ENCODE assay signal across 18 cellular contexts in the genomic region with DNA sequence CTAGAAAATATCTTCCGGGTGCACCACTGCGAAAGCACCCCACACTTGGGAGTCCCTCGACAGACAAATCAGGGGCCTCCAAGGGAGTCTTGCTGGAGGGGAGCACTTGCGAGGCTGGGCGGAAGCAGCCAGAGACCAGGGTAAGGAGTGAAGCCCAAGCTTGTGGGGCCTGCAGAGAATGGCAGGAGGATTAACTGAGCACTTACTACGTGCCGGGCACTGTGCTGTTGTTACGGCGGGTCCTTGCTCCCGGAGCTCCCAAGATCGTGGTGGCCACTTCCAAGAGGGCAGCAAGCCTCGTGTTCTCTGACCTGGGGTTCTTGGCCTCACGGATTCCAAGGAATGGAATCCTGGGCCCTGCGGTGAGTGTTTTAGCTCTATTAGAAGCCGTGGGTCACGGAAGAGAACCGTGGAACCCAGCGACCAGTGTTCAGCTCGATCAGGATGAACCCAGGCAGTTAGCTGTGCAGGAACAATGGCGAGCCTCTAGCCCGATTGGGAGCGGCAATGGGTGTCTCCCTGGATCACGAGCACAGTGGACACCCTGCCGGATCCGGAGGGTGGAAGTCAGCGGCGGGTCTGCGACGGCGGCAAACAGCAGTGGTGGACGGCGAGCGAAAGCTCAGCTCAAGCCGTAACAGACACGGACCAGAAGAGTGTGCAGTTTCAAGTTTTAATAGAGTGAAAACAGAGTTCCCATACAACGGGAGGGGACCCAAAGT. TPM values are rescaled to one million over a fixed set of nuclear protein-coding genes. Genes with fewer than 3 reads are reported as not detected.
DNase-seq lines count a peak whose midpoint lies in the region; ATAC-seq and TF ChIP-seq lines count a peak whose summit lies in the region.
"Had no signal": no experiment of that assay in that cellular context is flagged by ENCODE, and none has a peak within 500 bp of the region (broad histone marks: within the 10 kb centered on the region; RNA-seq: fewer than 3 reads in every experiment).

No MANE protein-coding gene starts in this region.

- intact Hi-C loops in posterior vena cava (cut with DNase I): loop anchor here in 1 of 2 donors (5.0 kb wide), 1 partner anchor 628 kb away; no protein-coding TSS in a partner anchor

- H3K36me3 Mint-ChIP-seq in nephron progenitor cell (ENCODE audit: low read depth): no peaks in the 10 kb centered on the region
- H3K36me3 Mint-ChIP-seq: CD4-positive, CD25-positive, alpha-beta regulatory T cell had no signal

- H3K4me3 ChIP-seq in HEK293 (ENCODE audit: low read depth, low read length): no peak overlapping the region
- H3K4me3 ChIP-seq: BLaER1 had no signal

- no peaks in the 10 kb centered on the region for H3K9me3 ChIP-seq in HEK293 (ENCODE audit: control insufficient read depth, insufficient read depth, low read depth, low read length)
- H3K9me3 ChIP-seq: BLaER1 had no signal

- H3K9me3 Mint-ChIP-seq in nephron progenitor cell: no peaks in the 10 kb centered on the region

- H3K36me3 ChIP-seq in HEK293 (ENCODE audit: control insufficient read depth in 2 of 2, insufficient read depth in 1 of 2, low read length in 2 of 2): no peaks in the 10 kb centered on the region

- POLR2A ChIA-PET in HEK293 (lab: Yijun Ruan, JAX) (interaction anchor here (1.1 to 2.8 kb wide), 3 partner anchors 8 to 24 kb away, joined by 4 to 10 read pairs (median 4); partner anchors contain the start of gene LENG8), RWPE1 (lab: Yijun Ruan, JAX; ENCODE audit: low non-redundant PET) (interaction anchor here (0.6 kb wide), 1 partner anchor 314 kb away, joined by 4 read pairs; no protein-coding TSS in a partner anchor)

- no peak for ATAC-seq in HG03442 (IDR thresholded peaks at IDR 0.05; ENCODE audit: unreplicated experiment)
- ATAC-seq in HG03097 (IDR thresholded peaks at IDR 0.05; ENCODE audit: low FRiP score, unreplicated experiment): no peak

- H3K4me3 Mint-ChIP-seq in nephron progenitor cell: no peak overlapping the region
- H3K4me3 Mint-ChIP-seq: CD4-positive, CD25-positive, alpha-beta regulatory T cell had no signal

- H3K27ac ChIP-seq in HEK293 (ENCODE audit: extremely low read depth, low read depth, low read length) (no peak overlapping the region), caudate nucleus (ENCODE audit: low read depth, low read length) (peak overlapping the region; percentile 36), RWPE1 (no peak overlapping the region)
- H3K27ac ChIP-seq: BLaER1, KMS-11 had no signal

- DNase-seq in caudate nucleus (lab: John Stamatoyannopoulos, UW) (no peak), nephron progenitor cell (no peak), posterior vena cava (ENCODE audit: low spot score) (peak; percentile 62), RKO (ENCODE audit: low spot score) (no peak), RWPE1 (ENCODE audit: low spot score) (no peak)
- DNase-seq: AML-193; CD4-positive, CD25-positive, alpha-beta regulatory T cell; DMS153; DMS79 treated with DMSO at 0.1 percent for 48 hours; EL; HCEC 1CT had no signal

- H3K4me1 ChIP-seq in HEK293 (ENCODE audit: control insufficient read depth, insufficient read depth, low read length): no peaks in the 10 kb centered on the region

- TF ChIP-seq CTCF in HEK293 (tag by site-specific recombination; IDR thresholded peaks at IDR 0.05): no peak
- TF ChIP-seq CTCF in nephron progenitor cell (IDR thresholded peaks at IDR 0.05): no peak
- TF ChIP-seq CTCF in RWPE1 (conservative IDR thresholded peaks at IDR 0.05; ENCODE audit: low read depth): no peak

- peaks cover 18% of the 10 kb centered on the region for H3K4me1 Mint-ChIP-seq in nephron progenitor cell

- H3K27ac Mint-ChIP-seq in nephron progenitor cell: peak overlapping the region; percentile 25
- H3K27ac Mint-ChIP-seq: CD4-positive, CD25-positive, alpha-beta regulatory T cell had no signal

- H3K27me3 Mint-ChIP-seq in nephron progenitor cell (ENCODE audit: low read depth, poor library complexity): peaks cover 42% of the 10 kb centered on the region

- CTCF ChIA-PET in HEK293 (lab: Yijun Ruan, JAX) (interaction anchor here (1.0 to 1.9 kb wide), 2 partner anchors 14 to 30 kb away, joined by 3 to 7 read pairs; no protein-coding TSS in a partner anchor), RWPE1 (lab: Yijun Ruan, JAX) (no interaction called here)

TF ChIP-seq in HEK293, 187 proteins besides CTCF, POLR2A, EP300 and RAD21:
- TF ChIP-seq ZSCAN23 (tag by site-specific recombination; IDR thresholded peaks at IDR 0.05): no peak
- TF ChIP-seq ZNF664 (tag by site-specific recombination; IDR thresholded peaks at IDR 0.05): peak; percentile 74; the same call in 1 of the 2 replicates
- no peak for TF ChIP-seq ZNF423 (tag by site-specific recombination; IDR thresholded peaks at IDR 0.05)
TF ChIP-seq in HEK293: peak in this region for 1.

RNA-seq across cellular contexts. Expression of gene TTYH1, which starts 9.6 kb away (rescaled TPM):
- total RNA-seq in posterior vena cava: 1 to 10 TPM in 1 of 2 donors, under 1 TPM in 1; 0.60 to 1.4 TPM
- total RNA-seq: CD4-positive, CD25-positive, alpha-beta regulatory T cell; H4; HT-29 had no signal

RNA-seq across cellular contexts. Expression of gene LENG8, which starts 24.2 kb away (rescaled TPM):
- 100 to 1,000 TPM; 113 to 140 TPM for total RNA-seq in posterior vena cava

RNA-seq across cellular contexts. Expression of gene LENG9, which starts 38.8 kb away (rescaled TPM):
- total RNA-seq in posterior vena cava: 1 to 10 TPM; 4.2 to 5.1 TPM

RNA-seq across cellular contexts. Expression of gene CDC42EP5, which starts 48.3 kb away (rescaled TPM):
- 10 to 100 TPM; 24.8 to 25.7 TPM for total RNA-seq in posterior vena cava
- total RNA-seq: CD4-positive, CD25-positive, alpha-beta regulatory T cell had no signal
